Comparison of ENCODE assay signal across 7 cellular contexts in the genomic region with DNA sequence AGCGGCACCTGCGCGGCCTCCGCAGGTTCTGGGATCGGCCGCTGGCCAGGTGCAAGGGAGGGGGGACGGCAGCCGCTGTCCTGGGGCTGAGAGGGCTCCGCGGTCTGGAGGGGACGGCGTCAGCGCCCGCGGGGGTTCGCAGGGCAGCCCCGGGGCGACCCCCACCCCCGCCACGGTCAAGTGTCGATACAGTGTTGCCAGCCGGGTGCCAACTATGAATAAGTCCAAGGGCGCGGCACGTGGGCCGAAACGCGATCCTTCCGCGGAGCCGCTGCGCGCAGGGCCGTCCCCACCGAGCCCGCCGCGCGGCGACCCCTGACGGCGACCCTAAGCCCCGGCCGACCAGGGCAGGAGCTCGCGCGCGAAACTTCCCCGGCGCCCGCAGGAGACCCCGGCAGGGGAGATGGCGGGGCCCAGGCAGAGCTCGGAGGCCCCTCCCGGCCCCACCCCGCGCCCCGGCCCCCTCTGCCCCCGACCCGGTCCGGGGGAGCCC. TPM values are rescaled to one million over a fixed set of nuclear protein-coding genes. Genes with fewer than 3 reads are reported as not detected.
DNase-seq lines count a peak whose midpoint lies in the region; ATAC-seq and TF ChIP-seq lines count a peak whose summit lies in the region.

No MANE protein-coding gene starts in this region.

- peaks cover 23% of the 10 kb centered on the region for H3F3A ChIP-seq in MM.1S (ENCODE audit: insufficient read depth, low read length)
- no peaks in the 10 kb centered on the region for H3F3A ChIP-seq in neural cell (ENCODE audit: insufficient read depth, low read length, poor library complexity, severe bottlenecking)

- no peak overlapping the region for H3K27ac Mint-ChIP-seq in activated CD4-positive, alpha-beta memory T cell treated with anti-CD3 and anti-CD28 coated beads, Interleukin-2, amount 10 ng/mL, durations not matched to agents 7 days and 5 days

- H3K9me3 Mint-ChIP-seq in activated CD4-positive, alpha-beta memory T cell treated with anti-CD3 and anti-CD28 coated beads, Interleukin-2, amount 10 ng/mL, durations not matched to agents 7 days and 5 days = no peaks in the 10 kb centered on the region

- H3K79me2 ChIP-seq in MM.1S (ENCODE audit: low read length) (peaks cover 38% of the 10 kb centered on the region), neural cell (replicated peaks; ENCODE audit: insufficient read depth, low read length) (no peaks in the 10 kb centered on the region)

- H3K4me1 ChIP-seq in MM.1S (ENCODE audit: low read length) = peaks cover 25% of the 10 kb centered on the region

- no peak for ATAC-seq in GM18511 (IDR thresholded peaks at IDR 0.05; ENCODE audit: unreplicated experiment)

- H3K36me3 ChIP-seq in MM.1S (replicated peaks; ENCODE audit: insufficient read depth, low read length) = no peaks in the 10 kb centered on the region; the same call in 1 of the 2 replicates
- H3K36me3 ChIP-seq in neural cell (ENCODE audit: insufficient read depth, low read length) = no peaks in the 10 kb centered on the region

- POLR2A ChIA-PET in GM10248 (lab: Yijun Ruan, JAX) = no interaction called here
- POLR2A ChIA-PET in activated CD4-positive, alpha-beta memory T cell treated with anti-CD3 and anti-CD28 coated beads, Interleukin-2, amount 10 ng/mL, durations not matched to agents 7 days and 5 days (lab: Charles Lee) = interaction anchor here (1.7 to 2.1 kb wide), 3 partner anchors 9 to 54 kb away, joined by 5 to 8 read pairs (median 5); no protein-coding TSS in a partner anchor

- no peak for TF ChIP-seq EP300 in neural cell (conservative IDR thresholded peaks at IDR 0.05; ENCODE audit: poor library complexity, severe bottlenecking)

- peak overlapping the region; percentile 65 for H3K4me3 ChIP-seq in MM.1S (ENCODE audit: low read length)
- H3K4me3 ChIP-seq in neural cell (ENCODE audit: low read length) = peak overlapping the region; percentile 79

- peaks cover 34% of the 10 kb centered on the region for H3K4me1 Mint-ChIP-seq in activated CD4-positive, alpha-beta memory T cell treated with anti-CD3 and anti-CD28 coated beads, Interleukin-2, amount 10 ng/mL, durations not matched to agents 7 days and 5 days

- H3K9me3 ChIP-seq in MM.1S (replicated peaks; ENCODE audit: insufficient read depth, low read length) = no peaks in the 10 kb centered on the region
- no peaks in the 10 kb centered on the region for H3K9me3 ChIP-seq in neural cell (ENCODE audit: low read length)

- H3K4me2 ChIP-seq in MM.1S (ENCODE audit: low read depth, low read length) = peak overlapping the region; percentile 72
- H3K4me2 ChIP-seq in neural cell (ENCODE audit: low read length) = peak overlapping the region; percentile 48

- H3K9me2 ChIP-seq in MM.1S (replicated peaks; ENCODE audit: insufficient read depth, low read length) (no peaks in the 10 kb centered on the region), neural cell (ENCODE audit: insufficient read depth, low read length) (no peaks in the 10 kb centered on the region)

- H2AFZ ChIP-seq in MM.1S (ENCODE audit: low read length) (peak overlapping the region; percentile 31), neural cell (ENCODE audit: low read depth, low read length) (peak overlapping the region; percentile 33)

- no peak for TF ChIP-seq RAD21 in neural cell (conservative IDR thresholded peaks at IDR 0.05)

- TF ChIP-seq CTCF in GM10248 (IDR thresholded peaks at IDR 0.05; ENCODE audit: control extremely low read depth, extremely low read depth, low read depth, missing control alignments) (no peak), MM.1S (IDR thresholded peaks at IDR 0.05; ENCODE audit: low read length) (no peak), neural cell (IDR thresholded peaks at IDR 0.05; ENCODE audit: poor library complexity, severe bottlenecking) (peak; percentile 16)

- H3K4me3 Mint-ChIP-seq in activated CD4-positive, alpha-beta memory T cell treated with anti-CD3 and anti-CD28 coated beads, Interleukin-2, amount 10 ng/mL, durations not matched to agents 7 days and 5 days = no peak overlapping the region

- H3K27me3 Mint-ChIP-seq in activated CD4-positive, alpha-beta memory T cell treated with anti-CD3 and anti-CD28 coated beads, Interleukin-2, amount 10 ng/mL, durations not matched to agents 7 days and 5 days = peaks cover 1% of the 10 kb centered on the region

- H4K20me1 ChIP-seq in MM.1S (ENCODE audit: insufficient read depth, low read length) (no peaks in the 10 kb centered on the region), neural cell (ENCODE audit: insufficient read depth) (no peaks in the 10 kb centered on the region)

- DNase-seq in GM10248 (ENCODE audit: extremely low spot score) = peak; percentile 50
- peak; percentile 90 for DNase-seq in MM.1S
- peak; percentile 37 for DNase-seq in activated CD4-positive, alpha-beta memory T cell treated with anti-CD3 and anti-CD28 coated beads, Interleukin-2, amount 10 ng/mL, durations not matched to agents 7 days and 5 days
- peak; percentile 45 for DNase-seq in fibroblast of gingiva (ENCODE audit: low read depth)
- DNase-seq in epidermal melanocyte (ENCODE audit: insufficient read length, low spot score) = no peak

- H3K36me3 Mint-ChIP-seq in activated CD4-positive, alpha-beta memory T cell treated with anti-CD3 and anti-CD28 coated beads, Interleukin-2, amount 10 ng/mL, durations not matched to agents 7 days and 5 days (ENCODE audit: low read depth) = peaks cover 24% of the 10 kb centered on the region

- H3K9ac ChIP-seq in MM.1S (ENCODE audit: low read length) (peak overlapping the region; percentile 59), neural cell (ENCODE audit: low read length) (peak overlapping the region; percentile 63)

- H3K27me3 ChIP-seq in MM.1S (replicated peaks; ENCODE audit: insufficient read depth, low read length) (no peaks in the 10 kb centered on the region), neural cell (ENCODE audit: insufficient read depth, low read depth, low read length) (peaks cover 20% of the 10 kb centered on the region)

- CTCF ChIA-PET in GM10248 (lab: Yijun Ruan, JAX) = interaction anchor here (1.5 to 2.1 kb wide), 2 partner anchors 74 to 75 kb away, joined by 4 to 8 read pairs; partner anchors contain the start of gene RRP1
- CTCF ChIA-PET in activated CD4-positive, alpha-beta memory T cell treated with anti-CD3 and anti-CD28 coated beads, Interleukin-2, amount 10 ng/mL, durations not matched to agents 7 days and 5 days (lab: Charles Lee) = interaction anchor here (1.3 to 1.5 kb wide), 2 partner anchors 10 to 28 kb away, joined by 4 read pairs; no protein-coding TSS in a partner anchor

- peak overlapping the region; percentile 30; the same call in 1 of the 2 replicates for H3K27ac ChIP-seq in MM.1S (ENCODE audit: low read length)
- no peak overlapping the region for H3K27ac ChIP-seq in neural cell (ENCODE audit: low read length)

TF ChIP-seq in neural cell, 6 proteins besides CTCF, POLR2A, EP300 and RAD21:
- peak; percentile 12 for TF ChIP-seq POLR2AphosphoS5 (IDR thresholded peaks at IDR 0.05)
- TF ChIP-seq MXI1 (conservative IDR thresholded peaks at IDR 0.05; ENCODE audit: poor library complexity, severe bottlenecking) = peak; percentile 53
- no peak for TF ChIP-seq REST (IDR thresholded peaks at IDR 0.05; ENCODE audit: borderline replicate concordance)

RNA-seq across cellular contexts. Expression of gene AGPAT3, which starts 0.7 kb away (rescaled TPM):
- 100 to 1,000 TPM; 101 to 102 TPM for total RNA-seq in activated CD4-positive, alpha-beta memory T cell treated with anti-CD3 and anti-CD28 coated beads, Interleukin-2, amount 10 ng/mL, durations not matched to agents 7 days and 5 days
- 8.4 and 9.3 TPM in 2 replicates for polyA plus RNA-seq in neural cell
- 18.3 and 20.2 TPM in 2 replicates for polyA minus RNA-seq in neural cell
